ENCODE assay signal across 20 cellular contexts in genomic region chr11:60528465-60528864, GRCh38. TPM values are rescaled to one million over a fixed set of nuclear protein-coding genes. Genes with fewer than 3 reads are reported as not detected.
"Had no signal": no experiment of that assay in that cellular context is flagged by ENCODE, and none has a peak within 500 bp of the region (broad histone marks: within the 10 kb centered on the region; RNA-seq: fewer than 3 reads in every experiment).

No MANE protein-coding gene starts in this region.

- H3K4me1 Mint-ChIP-seq: activated CD4-positive, alpha-beta T cell treated with anti-CD3 and anti-CD28 coated beads, Interleukin-2, amount 10 ng/mL, durations not matched to agents 7 days and 5 days; stimulated activated effector memory CD8-positive, alpha-beta T cell treated with anti-CD3 and anti-CD28 coated beads, Interleukin-12 subunit alpha, Interleukin-12 subunit beta, amount 100 ng/mL, for 72 hours had no signal

- ATAC-seq: activated naive CD8-positive, alpha-beta T cell treated with anti-CD3 and anti-CD28 coated beads, Interleukin-2, amount 50 U/mL, for 24 hours; effector memory CD8-positive, alpha-beta T cell; foreskin keratinocyte; naive thymus-derived CD8-positive, alpha-beta T cell; stimulated activated effector memory CD8-positive, alpha-beta T cell treated with anti-CD3 and anti-CD28 coated beads, Interleukin-12 subunit alpha, Interleukin-12 subunit beta, amount 100 ng/mL, for 72 hours had no signal

- H3K9me3 ChIP-seq: mucosa of descending colon, sigmoid colon had no signal

- H3K36me3 Mint-ChIP-seq: stimulated activated effector memory CD8-positive, alpha-beta T cell treated with anti-CD3 and anti-CD28 coated beads, Interleukin-12 subunit alpha, Interleukin-12 subunit beta, amount 100 ng/mL, for 72 hours had no signal

- H3K27ac Mint-ChIP-seq: activated CD4-positive, alpha-beta T cell treated with anti-CD3 and anti-CD28 coated beads, Interleukin-2, amount 10 ng/mL, durations not matched to agents 7 days and 5 days; activated naive CD8-positive, alpha-beta T cell treated with anti-CD3 and anti-CD28 coated beads, Interleukin-2, amount 50 U/mL, for 24 hours; activated T-helper 1 cell treated with anti-CD3 and anti-CD28 coated beads, Interleukin-12 subunit alpha, Interleukin-12 subunit beta, Interleukin-2, Interleukin-4 antibody, amounts not matched to agents 30 ng/mL and 10 ng/mL and 1 ng/mL, durations not matched to agents 14 hours and 24 hours and 36 hours; dendritic cell treated with granulocyte-macrophage colony-stimulating factor and Interleukin-4, amounts not matched to agents 40 ng/mL and 50 ng/mL, for 4 days; effector memory CD8-positive, alpha-beta T cell; naive thymus-derived CD8-positive, alpha-beta T cell; stimulated activated effector memory CD8-positive, alpha-beta T cell treated with anti-CD3 and anti-CD28 coated beads, Interleukin-12 subunit alpha, Interleukin-12 subunit beta, amount 100 ng/mL, for 72 hours had no signal

- H3K27me3 ChIP-seq: foreskin keratinocyte, sigmoid colon had no signal

- H3K4me3 Mint-ChIP-seq: activated CD4-positive, alpha-beta T cell treated with anti-CD3 and anti-CD28 coated beads, Interleukin-2, amount 10 ng/mL, durations not matched to agents 7 days and 5 days; activated naive CD8-positive, alpha-beta T cell treated with anti-CD3 and anti-CD28 coated beads, Interleukin-2, amount 50 U/mL, for 24 hours; activated T-helper 1 cell treated with anti-CD3 and anti-CD28 coated beads, Interleukin-12 subunit alpha, Interleukin-12 subunit beta, Interleukin-2, Interleukin-4 antibody, amounts not matched to agents 30 ng/mL and 10 ng/mL and 1 ng/mL, durations not matched to agents 14 hours and 24 hours and 36 hours; dendritic cell treated with granulocyte-macrophage colony-stimulating factor and Interleukin-4, amounts not matched to agents 40 ng/mL and 50 ng/mL, for 4 days; effector memory CD8-positive, alpha-beta T cell; naive thymus-derived CD8-positive, alpha-beta T cell; stimulated activated effector memory CD8-positive, alpha-beta T cell treated with anti-CD3 and anti-CD28 coated beads, Interleukin-12 subunit alpha, Interleukin-12 subunit beta, amount 100 ng/mL, for 72 hours had no signal

- H3K4me3 ChIP-seq: left ventricle myocardium inferior, mucosa of descending colon, pancreas, sigmoid colon had no signal

- H3K27ac ChIP-seq: foreskin keratinocyte, left ventricle myocardium inferior, pancreas, sigmoid colon had no signal

- DNase-seq: activated CD4-positive, alpha-beta T cell treated with anti-CD3 and anti-CD28 coated beads, Interleukin-2, amount 10 ng/mL, durations not matched to agents 7 days and 5 days; activated naive CD4-positive, alpha-beta T cell treated with Interleukin-2 at 50 U/mL for 16 hours; activated naive CD8-positive, alpha-beta T cell treated with anti-CD3 and anti-CD28 coated beads, Interleukin-2, amount 50 U/mL, for 24 hours; aorta; effector memory CD8-positive, alpha-beta T cell; foreskin keratinocyte; glutamatergic neuron; hypothalamus; kidney; left ventricle myocardium inferior; mucosa of descending colon; naive thymus-derived CD8-positive, alpha-beta T cell; pancreas; sigmoid colon; stimulated activated CD4-positive, alpha-beta T cell treated with anti-CD3 and anti-CD28 coated beads, Interleukin-1b, Interleukin-23, amount 100 ng/mL, for 48 hours had no signal

- H3K4me1 ChIP-seq: foreskin keratinocyte, left ventricle myocardium inferior, pancreas, sigmoid colon had no signal

- H3K36me3 ChIP-seq: left ventricle myocardium inferior, pancreas, sigmoid colon had no signal

RNA-seq across cellular contexts. Expression of gene MS4A13, which starts 13.3 kb away (rescaled TPM):
- total RNA-seq: activated CD4-positive, alpha-beta T cell treated with anti-CD3 and anti-CD28 coated beads, Interleukin-2, amount 10 ng/mL, durations not matched to agents 7 days and 5 days; activated T-helper 1 cell treated with anti-CD3 and anti-CD28 coated beads, Interleukin-12 subunit alpha, Interleukin-12 subunit beta, Interleukin-2, Interleukin-4 antibody, amounts not matched to agents 30 ng/mL and 10 ng/mL and 1 ng/mL, durations not matched to agents 14 hours and 24 hours and 36 hours; aorta; cerebellum; foreskin keratinocyte; kidney; left ventricle myocardium inferior; mucosa of descending colon; naive thymus-derived CD8-positive, alpha-beta T cell; pancreas; sigmoid colon; urinary bladder had no signal

RNA-seq across cellular contexts. Expression of gene MS4A12, which starts 35.9 kb away (rescaled TPM):
- total RNA-seq: activated CD4-positive, alpha-beta T cell treated with anti-CD3 and anti-CD28 coated beads, Interleukin-2, amount 10 ng/mL, durations not matched to agents 7 days and 5 days; activated T-helper 1 cell treated with anti-CD3 and anti-CD28 coated beads, Interleukin-12 subunit alpha, Interleukin-12 subunit beta, Interleukin-2, Interleukin-4 antibody, amounts not matched to agents 30 ng/mL and 10 ng/mL and 1 ng/mL, durations not matched to agents 14 hours and 24 hours and 36 hours; aorta; cerebellum; foreskin keratinocyte; kidney; left ventricle myocardium inferior; naive thymus-derived CD8-positive, alpha-beta T cell; pancreas; urinary bladder had no signal
